Comparison of ENCODE assay signal across 8 cellular contexts in genomic region chr10:100996678-100997363, GRCh38. TPM values are rescaled to one million over a fixed set of nuclear protein-coding genes. Genes with fewer than 3 reads are reported as not detected.
A peak's percentile ranks its signal among the peaks of the same experiment; 100 is the strongest.
DNase-seq lines count a peak whose midpoint lies in the region; ATAC-seq, FAIRE-seq and TF ChIP-seq lines count a peak whose summit lies in the region.

No MANE protein-coding gene starts in this region.

- no peak for TF ChIP-seq CTCF in Caco-2 (IDR thresholded peaks at IDR 0.05; ENCODE audit: insufficient read depth in 1 of 2, low read depth in 1 of 2, low read length in 1 of 2, severe bottlenecking in 1 of 2, unreplicated experiment in 1 of 2)
- TF ChIP-seq CTCF in RWPE1 (conservative IDR thresholded peaks at IDR 0.05; ENCODE audit: low read depth): no peak
- peak in 3 of 7 experiments; percentile 6 to 28 (median 6) for TF ChIP-seq CTCF in body of pancreas (IDR thresholded peaks at IDR 0.05)
- TF ChIP-seq CTCF in kidney (IDR thresholded peaks at IDR 0.05; ENCODE audit: borderline replicate concordance, extremely low read depth, insufficient read depth): no peak

- H3K27me3 Mint-ChIP-seq in Caco-2 (ENCODE audit: insufficient read depth, unreplicated experiment): no peaks in the 10 kb centered on the region

- peak overlapping the region; percentile 57 to 82 for H3K9ac ChIP-seq in kidney (ENCODE audit: low read length in 2 of 2)

- 3 to 8% methylated on average over 16 to 43 of the region's 46 CpGs for WGBS in body of pancreas, 2 donors

- peak overlapping the region; percentile 94 for H3K4me3 ChIP-seq in Caco-2 (ENCODE audit: low read depth, low read length)
- H3K4me3 ChIP-seq in body of pancreas: peak overlapping the region; percentile 32 to 61
- H3K4me3 ChIP-seq in kidney (ENCODE audit: low read length in 2 of 2): peak overlapping the region; percentile 74 to 85

- H3K27ac ChIP-seq in RWPE1 (peak overlapping the region; percentile 99), body of pancreas (peak overlapping the region; percentile 87 to 98 (median 97)), kidney (ENCODE audit: low read depth in 2 of 2, low read length in 2 of 2) (peak overlapping the region; percentile 90 to 99)

- DNase-seq in Caco-2 (peak in 1 of 2 experiments; percentile 73), HEK293T (ENCODE audit: extremely low spot score) (peak; percentile 65), RWPE1 (ENCODE audit: low spot score) (peak; percentile 64), body of pancreas (peak; percentile 39 to 66 (median 49)), kidney (peak; percentile 85), HCEC 1CT (no peak)
- DNase-seq in stimulated activated CD4-positive, alpha-beta T cell treated with anti-CD3 and anti-CD28 coated beads, Interleukin-4, amount 100 ng/mL, for 4 hours: peak; percentile 19 to 44

- BruUV-seq in Caco-2 (replicated peaks; lab: Mats Ljungman, UMichigan): no TSS peak

- POLR2A ChIA-PET in Caco-2 (lab: Charles Lee): interaction anchor here (0.5 to 1.0 kb wide), 2 partner anchors 27 to 34 kb away, joined by 3 to 5 read pairs; partner anchors contain the start of genes PDZD7 and SFXN3
- POLR2A ChIA-PET in HEK293T (lab: Yijun Ruan, JAX): interaction anchor here (0.8 to 4.2 kb wide), 9 partner anchors 8 to 64 kb away, joined by 3 to 27 read pairs (median 5); no protein-coding TSS in a partner anchor
- POLR2A ChIA-PET in RWPE1 (lab: Yijun Ruan, JAX; ENCODE audit: low non-redundant PET): interaction anchor here (0.5 to 0.6 kb wide), 2 partner anchors 8 to 436 kb away, joined by 3 read pairs; no protein-coding TSS in a partner anchor

- peak overlapping the region; percentile 64 for H3K27ac Mint-ChIP-seq in Caco-2 (ENCODE audit: unreplicated experiment)

- H3K9me3 ChIP-seq in Caco-2: no peaks in the 10 kb centered on the region
- H3K9me3 ChIP-seq in body of pancreas: no peaks in the 10 kb centered on the region
- no peaks in the 10 kb centered on the region for H3K9me3 ChIP-seq in kidney (ENCODE audit: control insufficient read depth in 1 of 2, low read length in 2 of 2)

- ATAC-seq in body of pancreas: peak; percentile 7
- ATAC-seq in HG03520 (IDR thresholded peaks at IDR 0.05; ENCODE audit: unreplicated experiment): no peak

- TF ChIP-seq POLR2A in body of pancreas (IDR thresholded peaks at IDR 0.05): no peak

- no peaks in the 10 kb centered on the region for H3K9me3 Mint-ChIP-seq in Caco-2 (ENCODE audit: unreplicated experiment)

- H3K4me1 Mint-ChIP-seq in Caco-2 (ENCODE audit: low read depth, unreplicated experiment): peaks cover 19% of the 10 kb centered on the region

- no peak for FAIRE-seq in kidney (lab: Jason Lieb, UNC)

- H3K27me3 ChIP-seq in Caco-2 (replicated peaks; ENCODE audit: control insufficient read depth, insufficient read depth, low read length): no peaks in the 10 kb centered on the region
- no peaks in the 10 kb centered on the region for H3K27me3 ChIP-seq in body of pancreas

- CTCF ChIA-PET in Caco-2 (lab: Charles Lee) (interaction anchor here (0.6 to 7.1 kb wide), 16 partner anchors 8 to 118 kb away, joined by 3 to 58 read pairs (median 8); partner anchors contain the start of genes KAZALD1, MRPL43, PDZD7 and SEMA4G), HEK293T (lab: Yijun Ruan, JAX) (interaction anchor here (0.6 to 3.8 kb wide), 11 partner anchors 11 to 73 kb away, joined by 3 to 50 read pairs (median 4); partner anchors contain the start of gene SEMA4G), RWPE1 (lab: Yijun Ruan, JAX) (interaction anchor here (0.6 to 3.6 kb wide), 21 partner anchors 8 to 1732 kb away, joined by 3 to 57 read pairs (median 4); partner anchors contain the start of gene TWNK)

- H3K4me1 ChIP-seq in Caco-2 (peaks cover 18% of the 10 kb centered on the region), body of pancreas (peaks cover 42% of the 10 kb centered on the region), kidney (ENCODE audit: control insufficient read depth in 1 of 2, insufficient read depth in 1 of 2, low read depth in 1 of 2, low read length in 2 of 2) (peaks cover 8 to 26% of the 10 kb centered on the region in 2 donors)

- peak overlapping the region; percentile 81 for H3K4me3 Mint-ChIP-seq in Caco-2 (ENCODE audit: unreplicated experiment)

- intact Hi-C loops in Caco-2 (cut with micrococcal nuclease; ENCODE audit: unreplicated experiment): loop anchor here (1.0 kb wide), 2 partner anchors 16 to 26 kb away; no protein-coding TSS in a partner anchor
- intact Hi-C loops in body of pancreas (cut with DNase I): no loop called here
- intact Hi-C loops in kidney (cut with DNase I): no loop called here

- H3K36me3 Mint-ChIP-seq in Caco-2 (ENCODE audit: insufficient read depth, unreplicated experiment): peaks cover 49% of the 10 kb centered on the region

- peaks cover 1% of the 10 kb centered on the region for H3K36me3 ChIP-seq in Caco-2 (ENCODE audit: control insufficient read depth, insufficient read depth, low read length)
- peaks cover 0 to 2% of the 10 kb centered on the region in 2 donors for H3K36me3 ChIP-seq in body of pancreas (replicated peaks in 1 of 2; ENCODE audit: insufficient read depth in 1 of 2, low read depth in 2 of 2)
- H3K36me3 ChIP-seq in kidney (ENCODE audit: control insufficient read depth in 1 of 2, insufficient read depth in 2 of 2, low read length in 2 of 2): peaks cover 0 to 3% of the 10 kb centered on the region in 2 donors

TF ChIP-seq in HEK293T, 16 proteins besides CTCF, POLR2A, EP300 and RAD21:
- TF ChIP-seq, protein P1, sequence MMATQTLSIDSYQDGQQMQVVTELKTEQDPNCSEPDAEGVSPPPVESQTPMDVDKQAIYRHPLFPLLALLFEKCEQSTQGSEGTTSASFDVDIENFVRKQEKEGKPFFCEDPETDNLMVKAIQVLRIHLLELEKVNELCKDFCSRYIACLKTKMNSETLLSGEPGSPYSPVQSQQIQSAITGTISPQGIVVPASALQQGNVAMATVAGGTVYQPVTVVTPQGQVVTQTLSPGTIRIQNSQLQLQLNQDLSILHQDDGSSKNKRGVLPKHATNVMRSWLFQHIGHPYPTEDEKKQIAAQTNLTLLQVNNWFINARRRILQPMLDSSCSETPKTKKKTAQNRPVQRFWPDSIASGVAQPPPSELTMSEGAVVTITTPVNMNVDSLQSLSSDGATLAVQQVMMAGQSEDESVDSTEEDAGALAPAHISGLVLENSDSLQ (IDR thresholded peaks at IDR 0.05): no peak
- no peak for TF ChIP-seq NFRKB (IDR thresholded peaks at IDR 0.05)
- no peak for TF ChIP-seq L3MBTL2 (conservative IDR thresholded peaks at IDR 0.05)
- TF ChIP-seq FOXA1 (IDR thresholded peaks at IDR 0.05): no peak
- no peak for TF ChIP-seq CTBP1 (IDR thresholded peaks at IDR 0.05; ENCODE audit: borderline replicate concordance)
- TF ChIP-seq BHLHE40 (IDR thresholded peaks at IDR 0.05; ENCODE audit: borderline replicate concordance): no peak
- no peak for TF ChIP-seq ZNF384 (IDR thresholded peaks at IDR 0.05)
- TF ChIP-seq FOXM1 (IDR thresholded peaks at IDR 0.05; ENCODE audit: borderline replicate concordance): no peak
- TF ChIP-seq HDGF (IDR thresholded peaks at IDR 0.05; ENCODE audit: borderline replicate concordance): no peak
- TF ChIP-seq ELF4 (IDR thresholded peaks at IDR 0.05): no peak

RNA-seq across cellular contexts. Expression of gene LZTS2, which starts 2.8 kb away (rescaled TPM):
- total RNA-seq in Caco-2 (2022) (53.3 and 54.8 TPM in 2 replicates), body of pancreas (10 to 100 TPM; 29.7 to 38.4 TPM), kidney (54.7 TPM)
- 47.3 TPM for polyA plus RNA-seq in kidney (ENCODE audit: insufficient read depth, low read depth, low replicate concordance)

RNA-seq across cellular contexts. Expression of gene TWNK, which starts 9.5 kb away (rescaled TPM):
- total RNA-seq in Caco-2 (2022) (26.2 and 29.8 TPM in 2 replicates), body of pancreas (1 to 10 TPM; 1.8 to 2.3 TPM), kidney (8.9 TPM)
- 3.8 TPM for polyA plus RNA-seq in kidney (ENCODE audit: insufficient read depth, low read depth, low replicate concordance)

RNA-seq across cellular contexts. Expression of gene MRPL43, which starts 9.5 kb away (rescaled TPM):
- 82.1 and 84.1 TPM in 2 replicates for total RNA-seq in Caco-2 (2022)
- total RNA-seq in body of pancreas: 10 to 100 TPM; 53.7 to 90.5 TPM
- 81.5 TPM for total RNA-seq in kidney
- polyA plus RNA-seq in kidney (ENCODE audit: insufficient read depth, low read depth, low replicate concordance): 157 TPM

RNA-seq across cellular contexts. Expression of gene SEMA4G, which starts 27.5 kb away (rescaled TPM):
- total RNA-seq in Caco-2 (2022) (67.3 and 81.2 TPM in 2 replicates), body of pancreas (10 to 100 TPM; 10.5 to 12.5 TPM), kidney (6.1 TPM)
- polyA plus RNA-seq in kidney (ENCODE audit: insufficient read depth, low read depth, low replicate concordance): 23.5 TPM

RNA-seq across cellular contexts. Expression of gene PDZD7, which starts 34.1 kb away (rescaled TPM):
- total RNA-seq in Caco-2 (2022): 1.4 and 1.5 TPM in 2 replicates
- total RNA-seq in body of pancreas: under 1 TPM; 0.52 to 0.66 TPM
- total RNA-seq in kidney: 1.6 TPM
- polyA plus RNA-seq in kidney (ENCODE audit: insufficient read depth, low read depth, low replicate concordance): 1.9 TPM
